9 cellular contexts compared by ENCODE assay signal in genomic region chr12:106974525-106974924, GRCh38. TPM values are rescaled to one million over a fixed set of nuclear protein-coding genes. Genes with fewer than 3 reads are reported as not detected.
DNase-seq lines count a peak whose midpoint lies in the region; ATAC-seq and TF ChIP-seq lines count a peak whose summit lies in the region.
"Had no signal": no experiment of that assay in that cellular context is flagged by ENCODE, and none has a peak within 500 bp of the region (broad histone marks: within the 10 kb centered on the region; RNA-seq: fewer than 3 reads in every experiment).

No MANE protein-coding gene starts in this region.

- H2AK5ac ChIP-seq in neuronal stem cell (ENCODE audit: low read depth, low read length) = no peak overlapping the region

- peaks cover 13% of the 10 kb centered on the region for H3K36me3 Mint-ChIP-seq in activated naive CD4-positive, alpha-beta T cell treated with anti-CD3 and anti-CD28 coated beads, Interleukin-2, amount 50 U/mL, for 24 hours
- peaks cover 13% of the 10 kb centered on the region for H3K36me3 Mint-ChIP-seq in activated naive CD4-positive, alpha-beta T cell treated with anti-CD3 and anti-CD28 coated beads for 36 hours (ENCODE audit: low read depth)
- H3K36me3 Mint-ChIP-seq in activated naive CD8-positive, alpha-beta T cell treated with anti-CD3 and anti-CD28 coated beads for 36 hours = peaks cover 20% of the 10 kb centered on the region

- H3K4ac ChIP-seq in neuronal stem cell (ENCODE audit: low read length) = no peak overlapping the region

- H3K27me3 ChIP-seq in transverse colon (no peaks in the 10 kb centered on the region), neuronal stem cell (ENCODE audit: control insufficient read depth in 3 of 3, insufficient read depth in 3 of 3, low read depth in 1 of 3, low read length in 3 of 3) (no peaks in the 10 kb centered on the region), heart left ventricle (no peaks in the 10 kb centered on the region)

- H4K8ac ChIP-seq in neuronal stem cell (ENCODE audit: low read depth, low read length) = no peak overlapping the region

- no peaks in the 10 kb centered on the region for H3K79me1 ChIP-seq in neuronal stem cell (ENCODE audit: low read depth, low read length)

- no peak for TF ChIP-seq POLR2A in transverse colon (IDR thresholded peaks at IDR 0.05)
- no peak for TF ChIP-seq POLR2A in heart left ventricle (IDR thresholded peaks at IDR 0.05)

- no peak overlapping the region for H3K9ac ChIP-seq in neuronal stem cell (ENCODE audit: low read depth, low read length, poor library complexity)

- no peak overlapping the region for H4K91ac ChIP-seq in neuronal stem cell (ENCODE audit: low read depth, low read length, poor library complexity)

- H3K36me3 ChIP-seq in transverse colon (peaks cover 0 to 9% (median 4%) of the 10 kb centered on the region in 4 donors), neuronal stem cell (replicated peaks in 1 of 2; ENCODE audit: control insufficient read depth in 2 of 2, insufficient read depth in 2 of 2, low read length in 2 of 2) (peaks cover 5 to 84% of the 10 kb centered on the region in 2 donors), heart left ventricle (peaks cover 0 to 44% (median 23%) of the 10 kb centered on the region in 9 donors)

- TF ChIP-seq EP300 in transverse colon (IDR thresholded peaks at IDR 0.05; ENCODE audit: low read depth) = no peak

- H2BK12ac ChIP-seq in neuronal stem cell (ENCODE audit: low read length) = no peak overlapping the region

- 48 to 54% methylated on average over 3 of the region's 3 CpGs for WGBS in transverse colon (ENCODE audit: low coverage in 1 of 2), 2 donors
- WGBS in neuronal stem cell (ENCODE audit: extremely low coverage in 2 of 2, insufficient read length in 2 of 2, insufficient replicate concordance in 1 of 2), 2 donors = no CpG with 5 or more reads among the region's 3 CpGs
- 84 to 92% (median 89%) methylated on average over 3 of the region's 3 CpGs for WGBS in heart left ventricle, 4 donors

- intact Hi-C loops in activated naive CD4-positive, alpha-beta T cell treated with anti-CD3 and anti-CD28 coated beads for 36 hours (cut with micrococcal nuclease) = no loop called here
- intact Hi-C loops in transverse colon (cut with DNase I; ENCODE audit: low total_unique reads) (loop anchor here (5.0 kb wide), 1 partner anchor 118 kb away; the partner anchor contains the start of gene CRY1), heart left ventricle (cut with DNase I) (no loop called here)

- H3K27ac ChIP-seq in transverse colon (peak overlapping the region in 3 of 4 donors; percentile 9 to 60 (median 35)), neuronal stem cell (replicated peaks; ENCODE audit: low read length) (no peak overlapping the region), heart left ventricle (peak overlapping the region in 3 of 12 donors; percentile 20 to 87 (median 77))

- no peak overlapping the region for H2BK5ac ChIP-seq in neuronal stem cell (ENCODE audit: low read length)

- no peak for DNase-seq in activated naive CD4-positive, alpha-beta T cell treated with anti-CD3 and anti-CD28 coated beads for 36 hours
- no peak for DNase-seq in activated naive CD8-positive, alpha-beta T cell treated with anti-CD3 and anti-CD28 coated beads for 36 hours
- DNase-seq in transverse colon (no peak), neuronal stem cell (ENCODE audit: low spot score) (no peak), heart left ventricle (no peak)
- DNase-seq in stimulated activated CD4-positive, alpha-beta T cell treated with anti-CD3 and anti-CD28 coated beads, Interleukin-4, amount 100 ng/mL, for 1 hour = no peak
- DNase-seq: activated naive CD8-positive, alpha-beta T cell treated with anti-CD3 and anti-CD28 coated beads, Interleukin-2, amount 10 ng/mL, durations not matched to agents 7 days and 5 days had no signal

- H3K4me1 Mint-ChIP-seq in activated naive CD4-positive, alpha-beta T cell treated with anti-CD3 and anti-CD28 coated beads, Interleukin-2, amount 50 U/mL, for 24 hours = peaks cover 31% of the 10 kb centered on the region
- peaks cover 23% of the 10 kb centered on the region for H3K4me1 Mint-ChIP-seq in activated naive CD4-positive, alpha-beta T cell treated with anti-CD3 and anti-CD28 coated beads for 36 hours (ENCODE audit: low read depth)
- peaks cover 23% of the 10 kb centered on the region for H3K4me1 Mint-ChIP-seq in activated naive CD8-positive, alpha-beta T cell treated with anti-CD3 and anti-CD28 coated beads for 36 hours

- H2BK120ac ChIP-seq in neuronal stem cell (ENCODE audit: low read depth, low read length) = no peak overlapping the region

- no peak overlapping the region for H3K4me2 ChIP-seq in neuronal stem cell (ENCODE audit: insufficient read depth, low read length, poor library complexity, severe bottlenecking)

- CTCF ChIA-PET in activated naive CD4-positive, alpha-beta T cell treated with anti-CD3 and anti-CD28 coated beads for 36 hours (lab: Charles Lee) = interaction anchor here (0.6 kb wide), 1 partner anchor 254 kb away, joined by 3 read pairs; no protein-coding TSS in a partner anchor

- H3K4me1 ChIP-seq in transverse colon (peaks cover 25 to 63% (median 42%) of the 10 kb centered on the region in 4 donors), neuronal stem cell (ENCODE audit: control insufficient read depth in 2 of 2, insufficient read depth in 1 of 2, low read depth in 1 of 2, low read length in 2 of 2) (no peaks in the 10 kb centered on the region), heart left ventricle (peaks cover 0 to 68% (median 42%) of the 10 kb centered on the region in 12 donors)

- TF ChIP-seq CTCF in transverse colon (IDR thresholded peaks at IDR 0.05) (no peak), heart left ventricle (IDR thresholded peaks at IDR 0.05) (no peak)

- H2AFZ ChIP-seq in neuronal stem cell (ENCODE audit: low read length) = no peak overlapping the region

- H3K4me3 ChIP-seq in transverse colon (no peak overlapping the region), neuronal stem cell (ENCODE audit: low read length in 2 of 2) (no peak overlapping the region), heart left ventricle (no peak overlapping the region)

- H3K14ac ChIP-seq in neuronal stem cell (ENCODE audit: low read length) = no peak overlapping the region

- no peak overlapping the region for H3K18ac ChIP-seq in neuronal stem cell (ENCODE audit: low read length)

- ATAC-seq in HG02885 (IDR thresholded peaks at IDR 0.05; ENCODE audit: poor library complexity, unreplicated experiment) = peak; percentile 82
- no peak for ATAC-seq in heart left ventricle

- H2BK15ac ChIP-seq in neuronal stem cell (ENCODE audit: low read length) = no peak overlapping the region

- in situ Hi-C loops in transverse colon (cut with MboI; ENCODE audit: low pct_ligation_motif_present in 1 of 4, low pct_unique_long_range_greater_than_20kb in 1 of 4, low sequenced_read_pairs in 3 of 4) = no loop called here

- H3K9me3 ChIP-seq in transverse colon = no peaks in the 10 kb centered on the region
- no peaks in the 10 kb centered on the region for H3K9me3 ChIP-seq in neuronal stem cell (replicated peaks in 1 of 2; ENCODE audit: control insufficient read depth in 2 of 2, insufficient read depth in 1 of 2, low read depth in 1 of 2, low read length in 2 of 2)
- H3K9me3 ChIP-seq in heart left ventricle = no peaks in the 10 kb centered on the region

- H3K4me3 Mint-ChIP-seq in activated naive CD4-positive, alpha-beta T cell treated with anti-CD3 and anti-CD28 coated beads, Interleukin-2, amount 50 U/mL, for 24 hours = no peak overlapping the region
- H3K4me3 Mint-ChIP-seq in activated naive CD4-positive, alpha-beta T cell treated with anti-CD3 and anti-CD28 coated beads for 36 hours = no peak overlapping the region
- no peak overlapping the region for H3K4me3 Mint-ChIP-seq in activated naive CD8-positive, alpha-beta T cell treated with anti-CD3 and anti-CD28 coated beads for 36 hours
- H3K4me3 Mint-ChIP-seq: activated naive CD8-positive, alpha-beta T cell treated with anti-CD3 and anti-CD28 coated beads, Interleukin-2, amount 10 ng/mL, durations not matched to agents 7 days and 5 days had no signal

- H3K23ac ChIP-seq in neuronal stem cell (ENCODE audit: low read depth, low read length, poor library complexity) = no peak overlapping the region

- no peaks in the 10 kb centered on the region for H3K9me3 Mint-ChIP-seq in activated naive CD4-positive, alpha-beta T cell treated with anti-CD3 and anti-CD28 coated beads, Interleukin-2, amount 50 U/mL, for 24 hours
- H3K9me3 Mint-ChIP-seq in activated naive CD4-positive, alpha-beta T cell treated with anti-CD3 and anti-CD28 coated beads for 36 hours = no peaks in the 10 kb centered on the region
- no peaks in the 10 kb centered on the region for H3K9me3 Mint-ChIP-seq in activated naive CD8-positive, alpha-beta T cell treated with anti-CD3 and anti-CD28 coated beads for 36 hours
- H3K9me3 Mint-ChIP-seq: activated naive CD8-positive, alpha-beta T cell treated with anti-CD3 and anti-CD28 coated beads, Interleukin-2, amount 10 ng/mL, durations not matched to agents 7 days and 5 days had no signal

- H3K27me3 Mint-ChIP-seq in activated naive CD4-positive, alpha-beta T cell treated with anti-CD3 and anti-CD28 coated beads, Interleukin-2, amount 50 U/mL, for 24 hours = no peaks in the 10 kb centered on the region
- H3K27me3 Mint-ChIP-seq in activated naive CD4-positive, alpha-beta T cell treated with anti-CD3 and anti-CD28 coated beads for 36 hours (ENCODE audit: low read depth) = no peaks in the 10 kb centered on the region
- H3K27me3 Mint-ChIP-seq in activated naive CD8-positive, alpha-beta T cell treated with anti-CD3 and anti-CD28 coated beads for 36 hours = no peaks in the 10 kb centered on the region
- H3K27me3 Mint-ChIP-seq: activated naive CD8-positive, alpha-beta T cell treated with anti-CD3 and anti-CD28 coated beads, Interleukin-2, amount 10 ng/mL, durations not matched to agents 7 days and 5 days had no signal

- peak overlapping the region; percentile 14 for H3K27ac Mint-ChIP-seq in activated naive CD4-positive, alpha-beta T cell treated with anti-CD3 and anti-CD28 coated beads, Interleukin-2, amount 50 U/mL, for 24 hours
- H3K27ac Mint-ChIP-seq in activated naive CD4-positive, alpha-beta T cell treated with anti-CD3 and anti-CD28 coated beads for 36 hours = no peak overlapping the region
- H3K27ac Mint-ChIP-seq in activated naive CD8-positive, alpha-beta T cell treated with anti-CD3 and anti-CD28 coated beads for 36 hours = peak overlapping the region; percentile 1
- H3K27ac Mint-ChIP-seq: activated naive CD8-positive, alpha-beta T cell treated with anti-CD3 and anti-CD28 coated beads, Interleukin-2, amount 10 ng/mL, durations not matched to agents 7 days and 5 days had no signal

RNA-seq across cellular contexts. Expression of gene MTERF2, which starts 12.4 kb away (rescaled TPM):
- total RNA-seq in activated naive CD4-positive, alpha-beta T cell treated with anti-CD3 and anti-CD28 coated beads for 36 hours = 1 to 10 TPM; 5.2 to 6.5 TPM
- total RNA-seq in activated naive CD8-positive, alpha-beta T cell treated with anti-CD3 and anti-CD28 coated beads for 36 hours = 1 to 10 TPM; 4.1 to 6.6 TPM
- total RNA-seq in transverse colon (10 to 100 TPM in 1 of 4 donors, 1 to 10 TPM in 3; 3.0 to 14.8 (median 8.7) TPM), heart left ventricle (10 to 100 TPM; 14.9 to 46.1 (median 27.8) TPM)
- 15.7 TPM for polyA plus RNA-seq in neuronal stem cell (2013, experiment 1 of 2)
- 14.9 TPM for polyA plus RNA-seq in neuronal stem cell (2013, experiment 2 of 2)
- polyA plus RNA-seq in heart left ventricle = 10 to 100 TPM; 18.9 to 34.4 TPM

RNA-seq across cellular contexts. Expression of gene TMEM263, which starts 18.8 kb away (rescaled TPM):
- 10 to 100 TPM; 29.1 to 30.4 TPM for total RNA-seq in activated naive CD4-positive, alpha-beta T cell treated with anti-CD3 and anti-CD28 coated beads for 36 hours
- total RNA-seq in activated naive CD8-positive, alpha-beta T cell treated with anti-CD3 and anti-CD28 coated beads for 36 hours = 10 to 100 TPM; 33.2 to 37.7 TPM
- total RNA-seq in transverse colon (10 to 100 TPM; 13.5 to 34.6 (median 18.7) TPM), heart left ventricle (10 to 100 TPM; 26.8 to 59.2 (median 36.3) TPM)
- polyA plus RNA-seq in neuronal stem cell (2013, experiment 1 of 2) = 23.2 TPM
- polyA plus RNA-seq in neuronal stem cell (2013, experiment 2 of 2) = 23.2 TPM
- 10 to 100 TPM; 11.6 to 37.3 TPM for polyA plus RNA-seq in heart left ventricle
